In the genomic region with DNA sequence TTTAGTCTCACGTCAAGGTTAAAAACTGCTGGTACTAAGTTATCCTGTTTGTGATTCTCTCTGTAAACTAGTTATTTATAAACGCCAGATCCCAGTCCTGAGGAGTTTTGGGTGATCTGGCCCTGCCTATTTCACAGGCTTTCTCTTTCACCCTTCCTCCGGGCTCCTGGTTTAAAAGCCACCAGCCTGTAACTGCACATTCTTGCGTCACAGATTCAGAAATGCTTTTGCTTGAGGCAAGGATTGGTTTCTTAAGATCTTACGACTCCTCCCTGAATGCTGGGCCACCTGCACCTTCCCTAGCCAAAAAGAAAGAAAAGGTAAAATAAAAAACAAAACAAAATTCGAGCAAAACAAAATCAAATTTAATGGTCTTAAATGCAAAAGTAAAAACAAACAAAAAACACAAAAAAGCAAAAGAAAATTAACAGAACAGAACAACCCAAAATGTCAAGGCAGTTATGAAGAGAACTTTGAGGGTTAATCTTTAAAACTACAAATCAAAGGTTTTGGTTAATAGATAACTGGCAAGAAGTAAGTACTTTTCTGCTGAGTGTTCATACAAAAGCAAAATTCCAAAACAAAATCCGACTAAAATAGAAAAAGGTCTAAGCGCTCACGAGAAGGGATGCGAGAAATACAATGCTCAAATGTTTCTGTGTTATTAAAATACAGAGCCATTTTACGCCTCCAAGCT, we compare ENCODE assay signal across 14 cellular contexts. TPM values are rescaled to one million over a fixed set of nuclear protein-coding genes. Genes with fewer than 3 reads are reported as not detected.
"Had no signal": no experiment of that assay in that cellular context is flagged by ENCODE, and none has a peak within 500 bp of the region (broad histone marks: within the 10 kb centered on the region; RNA-seq: fewer than 3 reads in every experiment).

No MANE protein-coding gene starts in this region.

- H3K4me3 Mint-ChIP-seq: activated CD4-positive, alpha-beta memory T cell treated with anti-CD3 and anti-CD28 coated beads, Interleukin-2, amount 10 ng/mL, durations not matched to agents 7 days and 5 days; memory B cell; T-helper 2 cell treated with Interferon-gamma antibody and Interleukin-4, amounts not matched to agents 5 μg/mL and 100 μg/mL, for 36 hours had no signal

- DNase-seq: activated CD4-positive, alpha-beta memory T cell treated with anti-CD3 and anti-CD28 coated beads, Interleukin-2, amount 10 ng/mL, durations not matched to agents 7 days and 5 days; activated naive CD4-positive, alpha-beta T cell treated with Interleukin-2 at 50 U/mL for 16 hours; caudate nucleus; cortex of kidney; effector CD8-positive, alpha-beta T cell; erythroblast; hypothalamus had no signal

- ATAC-seq: left lung, pancreas had no signal

- H3K27me3 Mint-ChIP-seq: activated CD4-positive, alpha-beta memory T cell treated with anti-CD3 and anti-CD28 coated beads, Interleukin-2, amount 10 ng/mL, durations not matched to agents 7 days and 5 days; memory B cell had no signal

- H3K27me3 ChIP-seq: left lung, pancreas, vagina had no signal

- H3K4me3 ChIP-seq: left lung, pancreas, skin epidermis, vagina had no signal

- H3K9me3 ChIP-seq: left lung, pancreas, vagina had no signal

- H3K27ac ChIP-seq: left lung, pancreas, skin epidermis, vagina had no signal

- H3K9me3 Mint-ChIP-seq: activated CD4-positive, alpha-beta memory T cell treated with anti-CD3 and anti-CD28 coated beads, Interleukin-2, amount 10 ng/mL, durations not matched to agents 7 days and 5 days; memory B cell; T-helper 2 cell treated with Interferon-gamma antibody and Interleukin-4, amounts not matched to agents 5 μg/mL and 100 μg/mL, for 36 hours had no signal

- FAIRE-seq: pancreas had no signal

- H3K4me1 Mint-ChIP-seq: memory B cell had no signal

- H3K27ac Mint-ChIP-seq: activated CD4-positive, alpha-beta memory T cell treated with anti-CD3 and anti-CD28 coated beads, Interleukin-2, amount 10 ng/mL, durations not matched to agents 7 days and 5 days; memory B cell; T-helper 2 cell treated with Interferon-gamma antibody and Interleukin-4, amounts not matched to agents 5 μg/mL and 100 μg/mL, for 36 hours had no signal

- H3K4me1 ChIP-seq: left lung, pancreas, vagina had no signal

RNA-seq across cellular contexts. Expression of a gene that starts 36.1 kb away (rescaled TPM):
- total RNA-seq: activated CD4-positive, alpha-beta memory T cell treated with anti-CD3 and anti-CD28 coated beads, Interleukin-2, amount 10 ng/mL, durations not matched to agents 7 days and 5 days had no signal

RNA-seq across cellular contexts. Expression of a gene that starts 47.4 kb away (rescaled TPM):
- polyA plus RNA-seq: neural cell had no signal
